ENCODE assay signal across 8 cellular contexts in the genomic region with DNA sequence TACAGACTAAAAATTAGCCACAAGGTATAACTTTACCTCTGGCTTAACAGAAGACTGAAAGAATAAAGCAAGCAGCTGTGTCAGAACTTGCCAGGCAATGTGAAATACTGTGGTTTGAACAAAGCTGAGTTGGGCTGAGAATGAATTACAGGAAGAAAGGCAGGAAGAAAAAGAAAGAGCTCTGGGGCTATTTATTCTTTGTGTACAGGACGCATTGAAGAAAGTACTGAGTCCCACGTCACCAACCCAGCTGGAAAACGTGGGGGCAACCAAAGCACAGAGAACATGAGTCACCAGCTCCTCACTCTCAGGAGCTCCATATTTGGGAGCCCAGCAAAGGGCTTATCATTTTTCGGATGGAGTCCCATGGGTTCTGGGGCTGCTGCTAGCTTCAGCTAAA.
DNase-seq lines count a peak whose midpoint lies in the region; ATAC-seq and TF ChIP-seq lines count a peak whose summit lies in the region.

No MANE protein-coding gene starts in this region.

- peak overlapping the region; percentile 93 for H3K27ac Mint-ChIP-seq in activated T-helper 1 cell treated with anti-CD3 and anti-CD28 coated beads, Interleukin-12 subunit alpha, Interleukin-12 subunit beta, Interleukin-2, Interleukin-4 antibody, amounts not matched to agents 30 ng/mL and 10 ng/mL and 1 ng/mL, durations not matched to agents 14 hours and 24 hours and 36 hours

- peak overlapping the region; percentile 71 to 84 (median 76) for H3K4me2 ChIP-seq in BLaER1 treated with 17β-estradiol and CSF1 and Interleukin-3, amounts not matched to agents 10 nM and 100 nM

- H3K36me3 Mint-ChIP-seq in activated T-helper 1 cell treated with anti-CD3 and anti-CD28 coated beads, Interleukin-12 subunit alpha, Interleukin-12 subunit beta, Interleukin-2, Interleukin-4 antibody, amounts not matched to agents 30 ng/mL and 10 ng/mL and 1 ng/mL, durations not matched to agents 14 hours and 24 hours and 36 hours (ENCODE audit: low read depth): peaks cover 79% of the 10 kb centered on the region

- intact Hi-C loops in activated T-helper 1 cell treated with anti-CD3 and anti-CD28 coated beads, Interleukin-12 subunit alpha, Interleukin-12 subunit beta, Interleukin-2, Interleukin-4 antibody, amounts not matched to agents 30 ng/mL and 10 ng/mL and 1 ng/mL, durations not matched to agents 14 hours and 24 hours and 36 hours (cut with micrococcal nuclease): loop anchor here (1.0 kb wide), 8 partner anchors 11 to 142 kb away; partner anchors contain the start of gene NEDD9
- intact Hi-C loops in Right ventricle myocardium superior (cut with DNase I): no loop called here

- peaks cover 19% of the 10 kb centered on the region for H3K9me3 Mint-ChIP-seq in activated T-helper 1 cell treated with anti-CD3 and anti-CD28 coated beads, Interleukin-12 subunit alpha, Interleukin-12 subunit beta, Interleukin-2, Interleukin-4 antibody, amounts not matched to agents 30 ng/mL and 10 ng/mL and 1 ng/mL, durations not matched to agents 14 hours and 24 hours and 36 hours

- H3K4me3 Mint-ChIP-seq in activated T-helper 1 cell treated with anti-CD3 and anti-CD28 coated beads, Interleukin-12 subunit alpha, Interleukin-12 subunit beta, Interleukin-2, Interleukin-4 antibody, amounts not matched to agents 30 ng/mL and 10 ng/mL and 1 ng/mL, durations not matched to agents 14 hours and 24 hours and 36 hours: peak overlapping the region; percentile 74

- peak overlapping the region in 10 of 11 experiments; percentile 1 to 64 (median 40); a peak in 14 of 22 replicates for H3K9ac ChIP-seq in BLaER1 treated with 17β-estradiol and CSF1 and Interleukin-3, amounts not matched to agents 10 nM and 100 nM

- H3K4me3 ChIP-seq in BLaER1 treated with 17β-estradiol and CSF1 and Interleukin-3, amounts not matched to agents 10 nM and 100 nM: peak overlapping the region in 2 of 10 experiments; percentile 3 to 19; a peak in 3 of 20 replicates

- peaks cover 0 to 62% (median 33%) of the 10 kb centered on the region in 11 experiments; a peak in 18 of 22 replicates for H3K9me3 ChIP-seq in BLaER1 treated with 17β-estradiol and CSF1 and Interleukin-3, amounts not matched to agents 10 nM and 100 nM (replicated peaks in 1 of 11)

- peaks cover 90% of the 10 kb centered on the region for H3K4me1 Mint-ChIP-seq in activated T-helper 1 cell treated with anti-CD3 and anti-CD28 coated beads, Interleukin-12 subunit alpha, Interleukin-12 subunit beta, Interleukin-2, Interleukin-4 antibody, amounts not matched to agents 30 ng/mL and 10 ng/mL and 1 ng/mL, durations not matched to agents 14 hours and 24 hours and 36 hours (ENCODE audit: low read depth)

- ATAC-seq in HG03196 (IDR thresholded peaks at IDR 0.05; ENCODE audit: unreplicated experiment) (peak; percentile 77), Right ventricle myocardium superior (ENCODE audit: poor library complexity) (peak; percentile 80), HG03571 (IDR thresholded peaks at IDR 0.05; ENCODE audit: unreplicated experiment) (no peak), SK-N-SH treated with all-trans-retinoic acid at 6 μM for 48 hours (no peak)

- peak; percentile 58 for DNase-seq in activated T-helper 1 cell treated with anti-CD3 and anti-CD28 coated beads, Interleukin-12 subunit alpha, Interleukin-12 subunit beta, Interleukin-2, Interleukin-4 antibody, amounts not matched to agents 30 ng/mL and 10 ng/mL and 1 ng/mL, durations not matched to agents 14 hours and 24 hours and 36 hours (ENCODE audit: low spot score)
- DNase-seq in Right ventricle myocardium superior (peak; percentile 56), NCI-H69 (lab: John Stamatoyannopoulos, UW) (no peak)
- DNase-seq in stimulated activated CD4-positive, alpha-beta T cell treated with anti-CD3 and anti-CD28 coated beads, Interleukin-2, amount 100 ng/mL, for 48 hours: peak; percentile 52 to 63

- H3K36me3 ChIP-seq in BLaER1 treated with 17β-estradiol and CSF1 and Interleukin-3, amounts not matched to agents 10 nM and 100 nM: peaks cover 0 to 51% (median 3%) of the 10 kb centered on the region in 11 experiments; a peak in 8 of 22 replicates

- H3K27ac ChIP-seq in BLaER1 treated with 17β-estradiol and CSF1 and Interleukin-3, amounts not matched to agents 10 nM and 100 nM: peak overlapping the region; percentile 10 to 77 (median 66); a peak in 21 of 22 replicates

- H3K27me3 Mint-ChIP-seq in activated T-helper 1 cell treated with anti-CD3 and anti-CD28 coated beads, Interleukin-12 subunit alpha, Interleukin-12 subunit beta, Interleukin-2, Interleukin-4 antibody, amounts not matched to agents 30 ng/mL and 10 ng/mL and 1 ng/mL, durations not matched to agents 14 hours and 24 hours and 36 hours (ENCODE audit: insufficient read depth): no peaks in the 10 kb centered on the region

- H3K27me3 ChIP-seq in BLaER1 treated with 17β-estradiol and CSF1 and Interleukin-3, amounts not matched to agents 10 nM and 100 nM: no peaks in the 10 kb centered on the region

- H4K20me1 ChIP-seq in BLaER1 treated with 17β-estradiol and CSF1 and Interleukin-3, amounts not matched to agents 10 nM and 100 nM: no peaks in the 10 kb centered on the region

- peaks cover 38 to 85% (median 48%) of the 10 kb centered on the region in 10 experiments for H3K4me1 ChIP-seq in BLaER1 treated with 17β-estradiol and CSF1 and Interleukin-3, amounts not matched to agents 10 nM and 100 nM

TF ChIP-seq in SK-N-SH treated with all-trans-retinoic acid at 6 μM for 48 hours, 23 proteins besides CTCF, POLR2A, EP300 and RAD21:
- TF ChIP-seq CREB5 (CRISPR knock-in tag; IDR thresholded peaks at IDR 0.05; ENCODE audit: low read depth): no peak
- TF ChIP-seq CSDC2 (CRISPR knock-in tag; IDR thresholded peaks at IDR 0.05): no peak
- TF ChIP-seq ZNF8 (CRISPR knock-in tag; IDR thresholded peaks at IDR 0.05): no peak
- TF ChIP-seq SNAI2 (CRISPR knock-in tag; IDR thresholded peaks at IDR 0.05): no peak
- TF ChIP-seq, protein P1, sequence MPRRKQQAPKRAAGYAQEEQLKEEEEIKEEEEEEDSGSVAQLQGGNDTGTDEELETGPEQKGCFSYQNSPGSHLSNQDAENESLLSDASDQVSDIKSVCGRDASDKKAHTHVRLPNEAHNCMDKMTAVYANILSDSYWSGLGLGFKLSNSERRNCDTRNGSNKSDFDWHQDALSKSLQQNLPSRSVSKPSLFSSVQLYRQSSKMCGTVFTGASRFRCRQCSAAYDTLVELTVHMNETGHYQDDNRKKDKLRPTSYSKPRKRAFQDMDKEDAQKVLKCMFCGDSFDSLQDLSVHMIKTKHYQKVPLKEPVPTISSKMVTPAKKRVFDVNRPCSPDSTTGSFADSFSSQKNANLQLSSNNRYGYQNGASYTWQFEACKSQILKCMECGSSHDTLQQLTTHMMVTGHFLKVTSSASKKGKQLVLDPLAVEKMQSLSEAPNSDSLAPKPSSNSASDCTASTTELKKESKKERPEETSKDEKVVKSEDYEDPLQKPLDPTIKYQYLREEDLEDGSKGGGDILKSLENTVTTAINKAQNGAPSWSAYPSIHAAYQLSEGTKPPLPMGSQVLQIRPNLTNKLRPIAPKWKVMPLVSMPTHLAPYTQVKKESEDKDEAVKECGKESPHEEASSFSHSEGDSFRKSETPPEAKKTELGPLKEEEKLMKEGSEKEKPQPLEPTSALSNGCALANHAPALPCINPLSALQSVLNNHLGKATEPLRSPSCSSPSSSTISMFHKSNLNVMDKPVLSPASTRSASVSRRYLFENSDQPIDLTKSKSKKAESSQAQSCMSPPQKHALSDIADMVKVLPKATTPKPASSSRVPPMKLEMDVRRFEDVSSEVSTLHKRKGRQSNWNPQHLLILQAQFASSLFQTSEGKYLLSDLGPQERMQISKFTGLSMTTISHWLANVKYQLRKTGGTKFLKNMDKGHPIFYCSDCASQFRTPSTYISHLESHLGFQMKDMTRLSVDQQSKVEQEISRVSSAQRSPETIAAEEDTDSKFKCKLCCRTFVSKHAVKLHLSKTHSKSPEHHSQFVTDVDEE (CRISPR knock-in tag; IDR thresholded peaks at IDR 0.05): no peak
- TF ChIP-seq TOX (CRISPR knock-in tag; IDR thresholded peaks at IDR 0.05; ENCODE audit: borderline replicate concordance): no peak
- no peak for TF ChIP-seq TCF4 (CRISPR knock-in tag; IDR thresholded peaks at IDR 0.05; ENCODE audit: borderline replicate concordance)

Comparison
In these comparisons a context has a peak if more than half of its experiments do, and no peak if none do; other contexts are left out.
1. ATAC-seq: peak in HG03196 (single experiment) and Right ventricle myocardium superior (single experiment); none in HG03571 (single experiment) and SK-N-SH treated with all-trans-retinoic acid at 6 μM for 48 hours (single experiment).